Comparison of ENCODE assay signal across 19 cellular contexts in genomic region chr3:34382859-34383258, GRCh38.
A peak's percentile ranks its signal among the peaks of the same experiment; 100 is the strongest.
DNase-seq lines count a peak whose midpoint lies in the region; ATAC-seq, FAIRE-seq and TF ChIP-seq lines count a peak whose summit lies in the region.
"Had no signal": no experiment of that assay in that cellular context is flagged by ENCODE, and none has a peak within 500 bp of the region (broad histone marks: within the 10 kb centered on the region; RNA-seq: fewer than 3 reads in every experiment).

No MANE protein-coding gene starts in this region.

- H3K27ac ChIP-seq in RWPE1, result no peak overlapping the region
- H3K27ac ChIP-seq in foreskin keratinocyte, result no peak overlapping the region
- H3K27ac ChIP-seq in small intestine (ENCODE audit: low read depth in 1 of 2, low read length in 1 of 2), result no peak overlapping the region
- no peak overlapping the region for H3K27ac ChIP-seq in caudate nucleus (ENCODE audit: low read depth, low read length)
- H3K27ac ChIP-seq: ascending aorta, esophagus muscularis mucosa, PC-9, SJSA1, thyroid gland had no signal

- DNase-seq in NCI-H2029 treated with DMSO at 0.1 percent for 48 hours (lab: John Stamatoyannopoulos, UW) (peak; percentile 57), RWPE1 (ENCODE audit: low spot score) (peak; percentile 23), foreskin keratinocyte (peak; percentile 16 to 49), small intestine (peak; percentile 61), NCI-H1105 treated with DMSO at 0.1 percent for 48 hours (lab: John Stamatoyannopoulos, UW) (no peak), caudate nucleus (lab: John Stamatoyannopoulos, UW) (no peak), activated T-cell treated with anti-CD3 and anti-CD28 coated beads for 4 hours (no peak)
- DNase-seq: activated CD4-positive, alpha-beta T cell treated with anti-CD3 and anti-CD28 coated beads for 4 hours; CD4-positive, alpha-beta memory T cell; naive thymus-derived CD8-positive, alpha-beta T cell; NCI-H82; PC-9; right cardiac atrium; stimulated activated CD4-positive, alpha-beta T cell treated with anti-CD3 and anti-CD28 coated beads, Interleukin-12 subunit alpha, Interleukin-12 subunit beta, amount 100 ng/mL, for 4 hours; thyroid gland had no signal

- CTCF ChIA-PET in RWPE1 (lab: Yijun Ruan, JAX), result no interaction called here

- no peaks in the 10 kb centered on the region for H3K36me3 ChIP-seq in small intestine (ENCODE audit: control insufficient read depth in 2 of 2, insufficient read depth in 2 of 2, low read length in 2 of 2)
- H3K36me3 ChIP-seq: ascending aorta, esophagus muscularis mucosa, SJSA1, thyroid gland had no signal

- 22 to 65% (median 28%) methylated on average over 3 of the region's 3 CpGs for WGBS in small intestine, 3 donors

- no peak for FAIRE-seq in small intestine (lab: Jason Lieb, UNC)

- no peaks in the 10 kb centered on the region for H3K27me3 ChIP-seq in foreskin keratinocyte
- no peaks in the 10 kb centered on the region for H3K27me3 ChIP-seq in small intestine (ENCODE audit: control insufficient read depth in 2 of 2, insufficient read depth in 2 of 2, low read length in 2 of 2)
- H3K27me3 ChIP-seq: ascending aorta, esophagus muscularis mucosa, SJSA1, thyroid gland had no signal

- TF ChIP-seq CTCF in RWPE1 (conservative IDR thresholded peaks at IDR 0.05; ENCODE audit: low read depth) (no peak), foreskin keratinocyte (conservative IDR thresholded peaks at IDR 0.05) (no peak)

- POLR2A ChIA-PET in RWPE1 (lab: Yijun Ruan, JAX; ENCODE audit: low non-redundant PET), result no interaction called here

- H3K4me3 ChIP-seq in small intestine (ENCODE audit: low read depth in 1 of 2, low read length in 2 of 2), result no peak overlapping the region
- H3K4me3 ChIP-seq: ascending aorta, esophagus muscularis mucosa, GM23338, PC-9, SJSA1, thyroid gland had no signal

- H3K9me3 ChIP-seq in small intestine (ENCODE audit: control insufficient read depth, low read depth), result no peaks in the 10 kb centered on the region
- H3K9me3 ChIP-seq: ascending aorta, esophagus muscularis mucosa, SJSA1, thyroid gland had no signal

- ATAC-seq in foreskin keratinocyte, result peak; percentile 67
- ATAC-seq: GM23338; naive thymus-derived CD8-positive, alpha-beta T cell; right cardiac atrium had no signal

- no peaks in the 10 kb centered on the region for H3K4me1 ChIP-seq in foreskin keratinocyte
- peaks cover 0 to 2% of the 10 kb centered on the region in 2 donors for H3K4me1 ChIP-seq in small intestine (ENCODE audit: control insufficient read depth in 2 of 2, insufficient read depth in 1 of 2, low read depth in 1 of 2, low read length in 1 of 2)
- H3K4me1 ChIP-seq: ascending aorta, SJSA1, thyroid gland had no signal

Comparison
In these comparisons a context has a peak if more than half of its experiments do, and no peak if none do; other contexts are left out.
1. DNase-seq: peak in NCI-H2029 treated with DMSO at 0.1 percent for 48 hours (single experiment), RWPE1 (single experiment), foreskin keratinocyte (2 of 2) and small intestine (single experiment); none in NCI-H1105 treated with DMSO at 0.1 percent for 48 hours (single experiment), caudate nucleus (0 of 61) and activated T-cell treated with anti-CD3 and anti-CD28 coated beads for 4 hours (single experiment).